In the genomic region with DNA sequence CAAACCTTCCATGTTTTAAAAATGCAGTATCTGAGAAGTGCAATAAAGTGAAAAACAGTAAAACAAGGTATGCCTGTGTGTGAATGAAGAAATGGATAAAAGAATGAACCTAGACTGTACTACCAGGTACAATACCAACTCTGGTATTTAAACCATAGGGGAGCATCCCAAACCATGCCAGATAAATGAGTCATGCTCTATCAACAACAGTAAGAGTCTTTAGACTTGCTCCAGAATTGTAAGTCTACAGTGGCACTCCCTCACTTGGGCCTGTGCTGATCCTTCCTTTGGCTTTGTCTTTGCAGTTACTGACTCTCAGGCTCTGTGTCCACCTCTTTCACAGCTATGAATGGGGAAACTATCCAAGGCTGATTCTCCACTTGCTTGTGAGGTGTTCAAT, we compare ENCODE assay signal across 1 cellular context.
TF ChIP-seq lines count a peak whose summit lies in the region.

No MANE protein-coding gene starts in this region.

TF ChIP-seq in K562, 482 proteins besides CTCF, POLR2A, EP300 and RAD21:
- TF ChIP-seq, protein P1, sequence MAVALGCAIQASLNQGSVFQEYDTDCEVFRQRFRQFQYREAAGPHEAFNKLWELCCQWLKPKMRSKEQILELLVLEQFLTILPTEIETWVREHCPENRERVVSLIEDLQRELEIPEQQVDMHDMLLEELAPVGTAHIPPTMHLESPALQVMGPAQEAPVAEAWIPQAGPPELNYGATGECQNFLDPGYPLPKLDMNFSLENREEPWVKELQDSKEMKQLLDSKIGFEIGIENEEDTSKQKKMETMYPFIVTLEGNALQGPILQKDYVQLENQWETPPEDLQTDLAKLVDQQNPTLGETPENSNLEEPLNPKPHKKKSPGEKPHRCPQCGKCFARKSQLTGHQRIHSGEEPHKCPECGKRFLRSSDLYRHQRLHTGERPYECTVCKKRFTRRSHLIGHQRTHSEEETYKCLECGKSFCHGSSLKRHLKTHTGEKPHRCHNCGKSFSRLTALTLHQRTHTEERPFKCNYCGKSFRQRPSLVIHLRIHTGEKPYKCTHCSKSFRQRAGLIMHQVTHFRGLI (CRISPR knock-in tag; IDR thresholded peaks at IDR 0.05) = no peak
- TF ChIP-seq, protein P2, sequence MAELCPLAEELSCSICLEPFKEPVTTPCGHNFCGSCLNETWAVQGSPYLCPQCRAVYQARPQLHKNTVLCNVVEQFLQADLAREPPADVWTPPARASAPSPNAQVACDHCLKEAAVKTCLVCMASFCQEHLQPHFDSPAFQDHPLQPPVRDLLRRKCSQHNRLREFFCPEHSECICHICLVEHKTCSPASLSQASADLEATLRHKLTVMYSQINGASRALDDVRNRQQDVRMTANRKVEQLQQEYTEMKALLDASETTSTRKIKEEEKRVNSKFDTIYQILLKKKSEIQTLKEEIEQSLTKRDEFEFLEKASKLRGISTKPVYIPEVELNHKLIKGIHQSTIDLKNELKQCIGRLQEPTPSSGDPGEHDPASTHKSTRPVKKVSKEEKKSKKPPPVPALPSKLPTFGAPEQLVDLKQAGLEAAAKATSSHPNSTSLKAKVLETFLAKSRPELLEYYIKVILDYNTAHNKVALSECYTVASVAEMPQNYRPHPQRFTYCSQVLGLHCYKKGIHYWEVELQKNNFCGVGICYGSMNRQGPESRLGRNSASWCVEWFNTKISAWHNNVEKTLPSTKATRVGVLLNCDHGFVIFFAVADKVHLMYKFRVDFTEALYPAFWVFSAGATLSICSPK (IDR thresholded peaks at IDR 0.05; ENCODE audit: borderline replicate concordance) = no peak
- TF ChIP-seq GABPB1 (CRISPR knock-in tag; IDR thresholded peaks at IDR 0.05) (no peak), NFXL1 (CRISPR knock-in tag; IDR thresholded peaks at IDR 0.05) (no peak), SAFB2 (IDR thresholded peaks at IDR 0.05; ENCODE audit: borderline replicate concordance, low read depth, low read length, severe bottlenecking) (no peak), TCF7 (IDR thresholded peaks at IDR 0.05; ENCODE audit: borderline replicate concordance) (no peak), BCL6 (CRISPR knock-in tag; IDR thresholded peaks at IDR 0.05) (no peak), ZNF212 (CRISPR knock-in tag; IDR thresholded peaks at IDR 0.05) (no peak), HNRNPL (IDR thresholded peaks at IDR 0.05; ENCODE audit: low read depth, low read length) (no peak), DNMT1 (IDR thresholded peaks at IDR 0.05) (no peak), GABPB2 (CRISPR knock-in tag; conservative IDR thresholded peaks at IDR 0.05) (no peak), HMG20A (CRISPR knock-in tag; conservative IDR thresholded peaks at IDR 0.05) (no peak), HMG20B (CRISPR knock-in tag; IDR thresholded peaks at IDR 0.05) (no peak), HDAC6 (IDR thresholded peaks at IDR 0.05; ENCODE audit: low read depth, low read length) (no peak), BHLHE40 (IDR thresholded peaks at IDR 0.05; ENCODE audit: low read length) (no peak), TAF7 (tag; IDR thresholded peaks at IDR 0.05) (no peak), ZBTB17 (CRISPR knock-in tag; IDR thresholded peaks at IDR 0.05) (no peak)
- TF ChIP-seq, protein P3, sequence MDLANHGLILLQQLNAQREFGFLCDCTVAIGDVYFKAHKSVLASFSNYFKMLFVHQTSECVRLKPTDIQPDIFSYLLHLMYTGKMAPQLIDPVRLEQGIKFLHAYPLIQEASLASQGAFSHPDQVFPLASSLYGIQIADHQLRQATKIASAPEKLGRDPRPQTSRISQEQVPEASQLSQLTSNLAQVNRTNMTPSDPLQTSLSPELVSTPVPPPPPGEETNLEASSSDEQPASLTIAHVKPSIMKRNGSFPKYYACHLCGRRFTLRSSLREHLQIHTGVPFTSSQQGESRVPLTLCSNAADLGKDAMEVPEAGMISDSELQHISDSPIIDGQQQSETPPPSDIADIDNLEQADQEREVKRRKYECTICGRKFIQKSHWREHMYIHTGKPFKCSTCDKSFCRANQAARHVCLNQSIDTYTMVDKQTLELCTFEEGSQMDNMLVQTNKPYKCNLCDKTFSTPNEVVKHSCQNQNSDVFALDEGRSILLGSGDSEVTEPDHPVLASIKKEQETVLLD (IDR thresholded peaks at IDR 0.05) = no peak
- TF ChIP-seq, protein P4, sequence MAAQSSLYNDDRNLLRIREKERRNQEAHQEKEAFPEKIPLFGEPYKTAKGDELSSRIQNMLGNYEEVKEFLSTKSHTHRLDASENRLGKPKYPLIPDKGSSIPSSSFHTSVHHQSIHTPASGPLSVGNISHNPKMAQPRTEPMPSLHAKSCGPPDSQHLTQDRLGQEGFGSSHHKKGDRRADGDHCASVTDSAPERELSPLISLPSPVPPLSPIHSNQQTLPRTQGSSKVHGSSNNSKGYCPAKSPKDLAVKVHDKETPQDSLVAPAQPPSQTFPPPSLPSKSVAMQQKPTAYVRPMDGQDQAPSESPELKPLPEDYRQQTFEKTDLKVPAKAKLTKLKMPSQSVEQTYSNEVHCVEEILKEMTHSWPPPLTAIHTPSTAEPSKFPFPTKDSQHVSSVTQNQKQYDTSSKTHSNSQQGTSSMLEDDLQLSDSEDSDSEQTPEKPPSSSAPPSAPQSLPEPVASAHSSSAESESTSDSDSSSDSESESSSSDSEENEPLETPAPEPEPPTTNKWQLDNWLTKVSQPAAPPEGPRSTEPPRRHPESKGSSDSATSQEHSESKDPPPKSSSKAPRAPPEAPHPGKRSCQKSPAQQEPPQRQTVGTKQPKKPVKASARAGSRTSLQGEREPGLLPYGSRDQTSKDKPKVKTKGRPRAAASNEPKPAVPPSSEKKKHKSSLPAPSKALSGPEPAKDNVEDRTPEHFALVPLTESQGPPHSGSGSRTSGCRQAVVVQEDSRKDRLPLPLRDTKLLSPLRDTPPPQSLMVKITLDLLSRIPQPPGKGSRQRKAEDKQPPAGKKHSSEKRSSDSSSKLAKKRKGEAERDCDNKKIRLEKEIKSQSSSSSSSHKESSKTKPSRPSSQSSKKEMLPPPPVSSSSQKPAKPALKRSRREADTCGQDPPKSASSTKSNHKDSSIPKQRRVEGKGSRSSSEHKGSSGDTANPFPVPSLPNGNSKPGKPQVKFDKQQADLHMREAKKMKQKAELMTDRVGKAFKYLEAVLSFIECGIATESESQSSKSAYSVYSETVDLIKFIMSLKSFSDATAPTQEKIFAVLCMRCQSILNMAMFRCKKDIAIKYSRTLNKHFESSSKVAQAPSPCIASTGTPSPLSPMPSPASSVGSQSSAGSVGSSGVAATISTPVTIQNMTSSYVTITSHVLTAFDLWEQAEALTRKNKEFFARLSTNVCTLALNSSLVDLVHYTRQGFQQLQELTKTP (IDR thresholded peaks at IDR 0.05; ENCODE audit: low read depth in 1 of 2, partially characterized antibody in 2 of 2) = no peak
- TF ChIP-seq, protein P5, sequence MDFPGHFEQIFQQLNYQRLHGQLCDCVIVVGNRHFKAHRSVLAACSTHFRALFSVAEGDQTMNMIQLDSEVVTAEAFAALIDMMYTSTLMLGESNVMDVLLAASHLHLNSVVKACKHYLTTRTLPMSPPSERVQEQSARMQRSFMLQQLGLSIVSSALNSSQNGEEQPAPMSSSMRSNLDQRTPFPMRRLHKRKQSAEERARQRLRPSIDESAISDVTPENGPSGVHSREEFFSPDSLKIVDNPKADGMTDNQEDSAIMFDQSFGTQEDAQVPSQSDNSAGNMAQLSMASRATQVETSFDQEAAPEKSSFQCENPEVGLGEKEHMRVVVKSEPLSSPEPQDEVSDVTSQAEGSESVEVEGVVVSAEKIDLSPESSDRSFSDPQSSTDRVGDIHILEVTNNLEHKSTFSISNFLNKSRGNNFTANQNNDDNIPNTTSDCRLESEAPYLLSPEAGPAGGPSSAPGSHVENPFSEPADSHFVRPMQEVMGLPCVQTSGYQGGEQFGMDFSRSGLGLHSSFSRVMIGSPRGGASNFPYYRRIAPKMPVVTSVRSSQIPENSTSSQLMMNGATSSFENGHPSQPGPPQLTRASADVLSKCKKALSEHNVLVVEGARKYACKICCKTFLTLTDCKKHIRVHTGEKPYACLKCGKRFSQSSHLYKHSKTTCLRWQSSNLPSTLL (IDR thresholded peaks at IDR 0.05) = no peak
